Comparison of ENCODE assay signal across 1 cellular context in genomic region chr22:18994056-18994455, GRCh38.
TF ChIP-seq lines count a peak whose summit lies in the region.

No MANE protein-coding gene starts in this region.

TF ChIP-seq in K562, 482 proteins besides CTCF, POLR2A, EP300 and RAD21 (continued from another document):
- TF ChIP-seq MGA (IDR thresholded peaks at IDR 0.05), result no peak
- no peak for TF ChIP-seq CBX3 (IDR thresholded peaks at IDR 0.05; ENCODE audit: borderline replicate concordance in 1 of 2, low read length in 2 of 2)
- TF ChIP-seq ZFP91 (CRISPR knock-in tag; IDR thresholded peaks at IDR 0.05), result no peak
- TF ChIP-seq NFIC (IDR thresholded peaks at IDR 0.05), result no peak
- TF ChIP-seq ZNF79 (CRISPR knock-in tag; IDR thresholded peaks at IDR 0.05; ENCODE audit: low read depth), result no peak
- TF ChIP-seq ELK1 (CRISPR knock-in tag; IDR thresholded peaks at IDR 0.05), result no peak
- TF ChIP-seq OTX1 (CRISPR knock-in tag; IDR thresholded peaks at IDR 0.05), result no peak
- no peak for TF ChIP-seq BMI1 (IDR thresholded peaks at IDR 0.05; ENCODE audit: low read length)
- TF ChIP-seq BCOR (IDR thresholded peaks at IDR 0.05), result no peak
- no peak for TF ChIP-seq BRF2 (IDR thresholded peaks at IDR 0.05; ENCODE audit: borderline replicate concordance, insufficient read depth, insufficient read length)
- no peak for TF ChIP-seq CEBPG (CRISPR knock-in tag; IDR thresholded peaks at IDR 0.05)
- TF ChIP-seq CEBPG (tag; conservative IDR thresholded peaks at IDR 0.05 in 1 of 2, IDR thresholded peaks at IDR 0.05 in 1 of 2), result no peak
- TF ChIP-seq GABPB1 (CRISPR knock-in tag; IDR thresholded peaks at IDR 0.05), result no peak
- TF ChIP-seq NFE2L1 (tag; IDR thresholded peaks at IDR 0.05; ENCODE audit: borderline replicate concordance, low read depth), result no peak
- no peak for TF ChIP-seq CBFA2T3 (IDR thresholded peaks at IDR 0.05)
- no peak for TF ChIP-seq ZNF124 (CRISPR knock-in tag; IDR thresholded peaks at IDR 0.05)
- no peak for TF ChIP-seq NUFIP1 (IDR thresholded peaks at IDR 0.05; ENCODE audit: partially characterized antibody)
- no peak for TF ChIP-seq CEBPB (tag; IDR thresholded peaks at IDR 0.05)
- TF ChIP-seq RNF2 (IDR thresholded peaks at IDR 0.05), result no peak
- TF ChIP-seq ZNF212 (CRISPR knock-in tag; IDR thresholded peaks at IDR 0.05), result no peak
- no peak for TF ChIP-seq TARDBP (IDR thresholded peaks at IDR 0.05)
